19 cellular contexts compared by ENCODE assay signal in the genomic region with DNA sequence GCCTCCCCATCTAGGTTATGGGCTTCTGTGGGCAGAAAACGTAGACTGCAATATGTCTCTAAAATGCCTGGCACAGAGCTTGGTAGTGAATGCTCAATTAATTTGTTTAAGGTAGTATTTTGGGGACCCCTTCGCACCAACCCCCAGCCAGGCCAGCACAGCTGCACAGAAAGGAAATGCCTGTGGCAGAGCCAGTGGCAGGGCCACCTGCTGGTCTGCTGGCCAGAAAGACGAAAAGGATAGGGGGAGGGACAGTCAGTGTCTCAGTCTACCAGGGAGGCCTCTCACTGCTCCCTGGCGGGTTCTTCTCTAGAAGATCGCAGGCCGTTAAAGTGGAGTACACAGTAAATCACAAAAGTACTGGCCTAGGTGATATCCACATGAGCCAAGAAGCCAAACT. TPM values are rescaled to one million over a fixed set of nuclear protein-coding genes. Genes with fewer than 3 reads are reported as not detected.
DNase-seq lines count a peak whose midpoint lies in the region; ATAC-seq, FAIRE-seq and TF ChIP-seq lines count a peak whose summit lies in the region.
"Had no signal": no experiment of that assay in that cellular context is flagged by ENCODE, and none has a peak within 500 bp of the region (broad histone marks: within the 10 kb centered on the region; RNA-seq: fewer than 3 reads in every experiment).

No MANE protein-coding gene starts in this region.

- H3K9me3 Mint-ChIP-seq in astrocyte (ENCODE audit: unreplicated experiment), result peaks cover 2% of the 10 kb centered on the region
- no peaks in the 10 kb centered on the region for H3K9me3 Mint-ChIP-seq in activated T-cell treated with anti-CD3 and anti-CD28 coated beads, Interleukin-2, amount 50 U/mL, for 72 hours
- H3K9me3 Mint-ChIP-seq: T-cell had no signal

- no peaks in the 10 kb centered on the region for H3K27me3 Mint-ChIP-seq in astrocyte (ENCODE audit: low read depth, unreplicated experiment)
- H3K27me3 Mint-ChIP-seq in activated T-cell treated with anti-CD3 and anti-CD28 coated beads, Interleukin-2, amount 50 U/mL, for 72 hours (ENCODE audit: low read depth), result no peaks in the 10 kb centered on the region
- H3K27me3 Mint-ChIP-seq: T-cell had no signal

- peak overlapping the region in 9 of 11 experiments; percentile 82 to 98 (median 97); a peak in 19 of 22 replicates for H3K4me2 ChIP-seq in BLaER1 treated with 17β-estradiol and CSF1 and Interleukin-3, amounts not matched to agents 10 nM and 100 nM
- peak overlapping the region; percentile 55 for H3K4me2 ChIP-seq in astrocyte (ENCODE audit: low read length)

- peaks cover 27 to 78% (median 69%) of the 10 kb centered on the region in 10 experiments for H3K4me1 ChIP-seq in BLaER1 treated with 17β-estradiol and CSF1 and Interleukin-3, amounts not matched to agents 10 nM and 100 nM
- peaks cover 37% of the 10 kb centered on the region for H3K4me1 ChIP-seq in HUES48 (ENCODE audit: control insufficient read depth, insufficient read depth, low read length)
- peaks cover 19% of the 10 kb centered on the region for H3K4me1 ChIP-seq in astrocyte (ENCODE audit: insufficient read depth, low read length)

- no peak for ATAC-seq in activated T-cell treated with anti-CD3 and anti-CD28 coated beads, Interleukin-2, amount 50 U/mL, for 72 hours (replicated peaks in 1 of 2)
- ATAC-seq: Right ventricle myocardium inferior, sciatic nerve, T-cell had no signal

- no peak overlapping the region for H3K4me3 Mint-ChIP-seq in astrocyte (ENCODE audit: unreplicated experiment)
- no peak overlapping the region for H3K4me3 Mint-ChIP-seq in activated T-cell treated with anti-CD3 and anti-CD28 coated beads, Interleukin-2, amount 50 U/mL, for 72 hours
- H3K4me3 Mint-ChIP-seq: T-cell had no signal

- peaks cover 4% of the 10 kb centered on the region for H3K79me2 ChIP-seq in astrocyte (ENCODE audit: insufficient read depth, low read length)

- peak overlapping the region in 4 of 11 experiments; percentile 5 to 42 (median 30); a peak in 6 of 22 replicates for H3K27ac ChIP-seq in BLaER1 treated with 17β-estradiol and CSF1 and Interleukin-3, amounts not matched to agents 10 nM and 100 nM
- H3K27ac ChIP-seq in HUES48 (ENCODE audit: low read depth, low read length) (peak overlapping the region; percentile 8), astrocyte (ENCODE audit: low read depth, low read length) (no peak overlapping the region)
- H3K27ac ChIP-seq: HL-60 had no signal

- H3K36me3 ChIP-seq in BLaER1 treated with 17β-estradiol and CSF1 and Interleukin-3, amounts not matched to agents 10 nM and 100 nM, result peaks cover 0 to 3% (median 0%) of the 10 kb centered on the region in 11 experiments; a peak in 2 of 22 replicates
- H3K36me3 ChIP-seq in HUES48 (ENCODE audit: control insufficient read depth, insufficient read depth, low read length) (peaks cover 4% of the 10 kb centered on the region; the same call in 1 of the 2 replicates), astrocyte (ENCODE audit: insufficient read depth, low read length) (no peaks in the 10 kb centered on the region)

- no peak overlapping the region for H2AFZ ChIP-seq in astrocyte (ENCODE audit: low read depth, low read length)

- H3K9me3 ChIP-seq in BLaER1 treated with 17β-estradiol and CSF1 and Interleukin-3, amounts not matched to agents 10 nM and 100 nM (replicated peaks in 1 of 11), result no peaks in the 10 kb centered on the region
- H3K9me3 ChIP-seq in HUES48 (ENCODE audit: control insufficient read depth, insufficient read depth, low read length) (no peaks in the 10 kb centered on the region), astrocyte (ENCODE audit: insufficient read depth, low read depth, low read length) (no peaks in the 10 kb centered on the region)

- no peak overlapping the region for H3K4me3 ChIP-seq in BLaER1 treated with 17β-estradiol and CSF1 and Interleukin-3, amounts not matched to agents 10 nM and 100 nM
- H3K4me3 ChIP-seq in HUES48 (ENCODE audit: low read depth, low read length) (no peak overlapping the region), astrocyte (ENCODE audit: insufficient read depth, low read depth, low read length) (no peak overlapping the region)

- H3K27me3 ChIP-seq in BLaER1 treated with 17β-estradiol and CSF1 and Interleukin-3, amounts not matched to agents 10 nM and 100 nM, result 0 out of 22 replicates have a peak, but pooled peaks cover 0 to 8% (median 0%) of the 10 kb centered on the region in 11 experiments
- H3K27me3 ChIP-seq in HUES48 (ENCODE audit: control insufficient read depth, insufficient read depth, low read length) (peaks cover 12% of the 10 kb centered on the region; the same call in 1 of the 2 replicates), astrocyte (ENCODE audit: insufficient read depth, low read length) (no peaks in the 10 kb centered on the region)

- no peak overlapping the region for H3K27ac Mint-ChIP-seq in astrocyte (ENCODE audit: unreplicated experiment)
- H3K27ac Mint-ChIP-seq in activated T-cell treated with anti-CD3 and anti-CD28 coated beads, Interleukin-2, amount 50 U/mL, for 72 hours, result no peak overlapping the region
- H3K27ac Mint-ChIP-seq: T-cell had no signal

- H3K9ac ChIP-seq in BLaER1 treated with 17β-estradiol and CSF1 and Interleukin-3, amounts not matched to agents 10 nM and 100 nM, result peak overlapping the region in 5 of 11 experiments; percentile 4 to 58 (median 18); a peak in 4 of 22 replicates
- H3K9ac ChIP-seq in HUES48 (ENCODE audit: low read depth, low read length), result no peak overlapping the region
- no peak overlapping the region for H3K9ac ChIP-seq in astrocyte (ENCODE audit: low read length)

- FAIRE-seq in astrocyte (lab: Jason Lieb, UNC), result no peak

- DNase-seq in astrocyte (ENCODE audit: low read depth) (no peak), iPS-NIHi7 (ENCODE audit: extremely low spot score) (peak; percentile 48), NCI-H2081 treated with DMSO at 0.1 percent for 48 hours (lab: John Stamatoyannopoulos, UW) (no peak)
- no peak for DNase-seq in activated T-cell treated with anti-CD3 and anti-CD28 coated beads, Interleukin-2, amount 50 U/mL, for 72 hours
- DNase-seq in stimulated activated CD4-positive, alpha-beta T cell treated with anti-CD3 and anti-CD28 coated beads, Interleukin-15, amount 100 ng/mL, for 24 hours, result no peak
- DNase-seq in activated T-cell treated with anti-CD3 and anti-CD28 coated beads, Interleukin-2, amount 50 U/mL, for 1 hour, result no peak
- DNase-seq: activated CD8-positive, alpha-beta memory T cell treated with anti-CD3 and anti-CD28 coated beads for 24 hours; KG1; NCI-H1436 treated with DMSO at 0.1 percent for 48 hours; NCI-H2227 treated with DMSO at 0.1 percent for 48 hours; stimulated activated CD4-positive, alpha-beta T cell treated with anti-CD3 and anti-CD28 coated beads, Interleukin-2, amount 100 ng/mL, for 48 hours; T-cell had no signal

- peaks cover 27% of the 10 kb centered on the region for H3K4me1 Mint-ChIP-seq in astrocyte (ENCODE audit: low read depth, unreplicated experiment)
- peaks cover 7% of the 10 kb centered on the region for H3K4me1 Mint-ChIP-seq in activated T-cell treated with anti-CD3 and anti-CD28 coated beads, Interleukin-2, amount 50 U/mL, for 72 hours (ENCODE audit: low read depth)

- H4K20me1 ChIP-seq in BLaER1 treated with 17β-estradiol and CSF1 and Interleukin-3, amounts not matched to agents 10 nM and 100 nM, result peaks cover 0 to 25% (median 12%) of the 10 kb centered on the region in 11 experiments; a peak in 9 of 22 replicates
- peaks cover 30% of the 10 kb centered on the region for H4K20me1 ChIP-seq in astrocyte (ENCODE audit: insufficient read depth, low read length)

- peaks cover 10% of the 10 kb centered on the region for H3K36me3 Mint-ChIP-seq in astrocyte (ENCODE audit: low read depth, unreplicated experiment)
- no peaks in the 10 kb centered on the region for H3K36me3 Mint-ChIP-seq in activated T-cell treated with anti-CD3 and anti-CD28 coated beads, Interleukin-2, amount 50 U/mL, for 72 hours (ENCODE audit: insufficient read depth in 2 of 2)
- H3K36me3 Mint-ChIP-seq: T-cell had no signal

- no peak for TF ChIP-seq CTCF in astrocyte (IDR thresholded peaks at IDR 0.05; ENCODE audit: insufficient read depth, low read depth, low read length)

RNA-seq across cellular contexts. Expression of a gene that starts 3.5 kb away (rescaled TPM):
- total RNA-seq in astrocyte, result 32.1 and 36.3 TPM in 2 replicates
- total RNA-seq in activated T-cell treated with anti-CD3 and anti-CD28 coated beads, Interleukin-2, amount 50 U/mL, for 72 hours, result 1 to 10 TPM; 4.4 to 6.0 TPM

RNA-seq across cellular contexts. Expression of a gene that starts 18.0 kb away (rescaled TPM):
- 19.9 and 20.0 TPM in 2 replicates for total RNA-seq in astrocyte
- total RNA-seq in activated T-cell treated with anti-CD3 and anti-CD28 coated beads, Interleukin-2, amount 50 U/mL, for 72 hours, result 10 to 100 TPM; 14.4 to 17.1 TPM

RNA-seq across cellular contexts. Expression of a gene that starts 26.1 kb away (rescaled TPM):
- total RNA-seq in astrocyte, result not detected in 2 replicates
- total RNA-seq in activated T-cell treated with anti-CD3 and anti-CD28 coated beads, Interleukin-2, amount 50 U/mL, for 72 hours, result not detected
- total RNA-seq: G401, mononuclear cell, Right ventricle myocardium inferior, sciatic nerve had no signal

RNA-seq across cellular contexts. Expression of a gene that starts 54.4 kb away (rescaled TPM):
- total RNA-seq in astrocyte, result 45.3 and 48.1 TPM in 2 replicates
- 10 to 100 TPM; 36.5 to 38.1 TPM for total RNA-seq in activated T-cell treated with anti-CD3 and anti-CD28 coated beads, Interleukin-2, amount 50 U/mL, for 72 hours
